Comparison of ENCODE assay signal across 1 cellular context in genomic region chr3:73448041-73448440, GRCh38.
TF ChIP-seq lines count a peak whose summit lies in the region.

No MANE protein-coding gene starts in this region.

TF ChIP-seq in GM12878, 131 proteins besides CTCF, POLR2A, EP300 and RAD21 (continued from another document):
- TF ChIP-seq, protein P1, sequence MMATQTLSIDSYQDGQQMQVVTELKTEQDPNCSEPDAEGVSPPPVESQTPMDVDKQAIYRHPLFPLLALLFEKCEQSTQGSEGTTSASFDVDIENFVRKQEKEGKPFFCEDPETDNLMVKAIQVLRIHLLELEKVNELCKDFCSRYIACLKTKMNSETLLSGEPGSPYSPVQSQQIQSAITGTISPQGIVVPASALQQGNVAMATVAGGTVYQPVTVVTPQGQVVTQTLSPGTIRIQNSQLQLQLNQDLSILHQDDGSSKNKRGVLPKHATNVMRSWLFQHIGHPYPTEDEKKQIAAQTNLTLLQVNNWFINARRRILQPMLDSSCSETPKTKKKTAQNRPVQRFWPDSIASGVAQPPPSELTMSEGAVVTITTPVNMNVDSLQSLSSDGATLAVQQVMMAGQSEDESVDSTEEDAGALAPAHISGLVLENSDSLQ (IDR thresholded peaks at IDR 0.05): no peak
- no peak for TF ChIP-seq IKZF2 (IDR thresholded peaks at IDR 0.05)
- TF ChIP-seq POLR2AphosphoS2 (IDR thresholded peaks at IDR 0.05; ENCODE audit: low read depth, low read length): no peak
- no peak for TF ChIP-seq PML (IDR thresholded peaks at IDR 0.05; ENCODE audit: low read length)
- TF ChIP-seq, protein P2, sequence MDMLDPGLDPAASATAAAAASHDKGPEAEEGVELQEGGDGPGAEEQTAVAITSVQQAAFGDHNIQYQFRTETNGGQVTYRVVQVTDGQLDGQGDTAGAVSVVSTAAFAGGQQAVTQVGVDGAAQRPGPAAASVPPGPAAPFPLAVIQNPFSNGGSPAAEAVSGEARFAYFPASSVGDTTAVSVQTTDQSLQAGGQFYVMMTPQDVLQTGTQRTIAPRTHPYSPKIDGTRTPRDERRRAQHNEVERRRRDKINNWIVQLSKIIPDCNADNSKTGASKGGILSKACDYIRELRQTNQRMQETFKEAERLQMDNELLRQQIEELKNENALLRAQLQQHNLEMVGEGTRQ (IDR thresholded peaks at IDR 0.05; ENCODE audit: borderline replicate concordance, low read depth, low read length): no peak
- TF ChIP-seq PAX5 (IDR thresholded peaks at IDR 0.05; ENCODE audit: borderline replicate concordance, low read depth, low read length): no peak
- no peak for TF ChIP-seq ESRRA (IDR thresholded peaks at IDR 0.05; ENCODE audit: low read length)
- TF ChIP-seq, protein P3, sequence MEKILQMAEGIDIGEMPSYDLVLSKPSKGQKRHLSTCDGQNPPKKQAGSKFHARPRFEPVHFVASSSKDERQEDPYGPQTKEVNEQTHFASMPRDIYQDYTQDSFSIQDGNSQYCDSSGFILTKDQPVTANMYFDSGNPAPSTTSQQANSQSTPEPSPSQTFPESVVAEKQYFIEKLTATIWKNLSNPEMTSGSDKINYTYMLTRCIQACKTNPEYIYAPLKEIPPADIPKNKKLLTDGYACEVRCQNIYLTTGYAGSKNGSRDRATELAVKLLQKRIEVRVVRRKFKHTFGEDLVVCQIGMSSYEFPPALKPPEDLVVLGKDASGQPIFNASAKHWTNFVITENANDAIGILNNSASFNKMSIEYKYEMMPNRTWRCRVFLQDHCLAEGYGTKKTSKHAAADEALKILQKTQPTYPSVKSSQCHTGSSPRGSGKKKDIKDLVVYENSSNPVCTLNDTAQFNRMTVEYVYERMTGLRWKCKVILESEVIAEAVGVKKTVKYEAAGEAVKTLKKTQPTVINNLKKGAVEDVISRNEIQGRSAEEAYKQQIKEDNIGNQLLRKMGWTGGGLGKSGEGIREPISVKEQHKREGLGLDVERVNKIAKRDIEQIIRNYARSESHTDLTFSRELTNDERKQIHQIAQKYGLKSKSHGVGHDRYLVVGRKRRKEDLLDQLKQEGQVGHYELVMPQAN (conservative IDR thresholded peaks at IDR 0.05): no peak
- TF ChIP-seq NBN (IDR thresholded peaks at IDR 0.05): no peak
- no peak for TF ChIP-seq MEF2B (IDR thresholded peaks at IDR 0.05; ENCODE audit: partially characterized antibody, poor library complexity, severe bottlenecking)
- TF ChIP-seq MEF2A (IDR thresholded peaks at IDR 0.05; ENCODE audit: insufficient read depth, low read depth, low read length): no peak
- TF ChIP-seq, protein P4, sequence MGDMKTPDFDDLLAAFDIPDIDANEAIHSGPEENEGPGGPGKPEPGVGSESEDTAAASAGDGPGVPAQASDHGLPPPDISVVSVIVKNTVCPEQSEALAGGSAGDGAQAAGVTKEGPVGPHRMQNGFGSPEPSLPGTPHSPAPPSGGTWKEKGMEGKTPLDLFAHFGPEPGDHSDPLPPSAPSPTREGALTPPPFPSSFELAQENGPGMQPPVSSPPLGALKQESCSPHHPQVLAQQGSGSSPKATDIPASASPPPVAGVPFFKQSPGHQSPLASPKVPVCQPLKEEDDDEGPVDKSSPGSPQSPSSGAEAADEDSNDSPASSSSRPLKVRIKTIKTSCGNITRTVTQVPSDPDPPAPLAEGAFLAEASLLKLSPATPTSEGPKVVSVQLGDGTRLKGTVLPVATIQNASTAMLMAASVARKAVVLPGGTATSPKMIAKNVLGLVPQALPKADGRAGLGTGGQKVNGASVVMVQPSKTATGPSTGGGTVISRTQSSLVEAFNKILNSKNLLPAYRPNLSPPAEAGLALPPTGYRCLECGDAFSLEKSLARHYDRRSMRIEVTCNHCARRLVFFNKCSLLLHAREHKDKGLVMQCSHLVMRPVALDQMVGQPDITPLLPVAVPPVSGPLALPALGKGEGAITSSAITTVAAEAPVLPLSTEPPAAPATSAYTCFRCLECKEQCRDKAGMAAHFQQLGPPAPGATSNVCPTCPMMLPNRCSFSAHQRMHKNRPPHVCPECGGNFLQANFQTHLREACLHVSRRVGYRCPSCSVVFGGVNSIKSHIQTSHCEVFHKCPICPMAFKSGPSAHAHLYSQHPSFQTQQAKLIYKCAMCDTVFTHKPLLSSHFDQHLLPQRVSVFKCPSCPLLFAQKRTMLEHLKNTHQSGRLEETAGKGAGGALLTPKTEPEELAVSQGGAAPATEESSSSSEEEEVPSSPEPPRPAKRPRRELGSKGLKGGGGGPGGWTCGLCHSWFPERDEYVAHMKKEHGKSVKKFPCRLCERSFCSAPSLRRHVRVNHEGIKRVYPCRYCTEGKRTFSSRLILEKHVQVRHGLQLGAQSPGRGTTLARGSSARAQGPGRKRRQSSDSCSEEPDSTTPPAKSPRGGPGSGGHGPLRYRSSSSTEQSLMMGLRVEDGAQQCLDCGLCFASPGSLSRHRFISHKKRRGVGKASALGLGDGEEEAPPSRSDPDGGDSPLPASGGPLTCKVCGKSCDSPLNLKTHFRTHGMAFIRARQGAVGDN (IDR thresholded peaks at IDR 0.05): no peak
- TF ChIP-seq, protein P5, sequence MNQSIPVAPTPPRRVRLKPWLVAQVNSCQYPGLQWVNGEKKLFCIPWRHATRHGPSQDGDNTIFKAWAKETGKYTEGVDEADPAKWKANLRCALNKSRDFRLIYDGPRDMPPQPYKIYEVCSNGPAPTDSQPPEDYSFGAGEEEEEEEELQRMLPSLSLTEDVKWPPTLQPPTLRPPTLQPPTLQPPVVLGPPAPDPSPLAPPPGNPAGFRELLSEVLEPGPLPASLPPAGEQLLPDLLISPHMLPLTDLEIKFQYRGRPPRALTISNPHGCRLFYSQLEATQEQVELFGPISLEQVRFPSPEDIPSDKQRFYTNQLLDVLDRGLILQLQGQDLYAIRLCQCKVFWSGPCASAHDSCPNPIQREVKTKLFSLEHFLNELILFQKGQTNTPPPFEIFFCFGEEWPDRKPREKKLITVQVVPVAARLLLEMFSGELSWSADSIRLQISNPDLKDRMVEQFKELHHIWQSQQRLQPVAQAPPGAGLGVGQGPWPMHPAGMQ (IDR thresholded peaks at IDR 0.05; ENCODE audit: borderline replicate concordance): no peak
- TF ChIP-seq BACH1 (IDR thresholded peaks at IDR 0.05; ENCODE audit: borderline replicate concordance): no peak
- TF ChIP-seq CBFB (IDR thresholded peaks at IDR 0.05; ENCODE audit: low read depth): no peak
